Comparison of ENCODE assay signal across 1 cellular context in genomic region chr6:10838794-10839333, GRCh38.
TF ChIP-seq lines count a peak whose summit lies in the region.

No MANE protein-coding gene starts in this region.

TF ChIP-seq in GM12878, 131 proteins besides CTCF, POLR2A, EP300 and RAD21 (continued from another document and continues in another):
- TF ChIP-seq NKRF (conservative IDR thresholded peaks at IDR 0.05) (no peak), POU2F2 (IDR thresholded peaks at IDR 0.05; ENCODE audit: borderline replicate concordance, low read depth, low read length) (no peak), IRF4 (IDR thresholded peaks at IDR 0.05; ENCODE audit: low read depth, low read length) (peak; percentile 15; the same call in 1 of the 2 replicates), REST (IDR thresholded peaks at IDR 0.05; ENCODE audit: low read depth, low read length) (no peak), NFXL1 (IDR thresholded peaks at IDR 0.05; ENCODE audit: borderline replicate concordance) (no peak), SMC3 (IDR thresholded peaks at IDR 0.05; ENCODE audit: borderline replicate concordance, low read length) (no peak), LARP7 (IDR thresholded peaks at IDR 0.05) (no peak), MLLT1 (IDR thresholded peaks at IDR 0.05) (0 out of 2 replicates have a peak, but pooled peaks have one; percentile 24), CREM (IDR thresholded peaks at IDR 0.05; ENCODE audit: low read depth) (peak; percentile 60; the same call in 1 of the 2 replicates), ZBED1 (IDR thresholded peaks at IDR 0.05; ENCODE audit: borderline replicate concordance) (peak; percentile 75; the same call in 1 of the 2 replicates), ZNF687 (IDR thresholded peaks at IDR 0.05) (no peak), CUX1 (IDR thresholded peaks at IDR 0.05; ENCODE audit: insufficient replicate concordance, low read depth, low read length) (peak; percentile 28), PRDM15 (CRISPR knock-in tag; IDR thresholded peaks at IDR 0.05) (no peak), ZBTB40 (IDR thresholded peaks at IDR 0.05; ENCODE audit: borderline replicate concordance) (no peak), GATAD2B (conservative IDR thresholded peaks at IDR 0.05; ENCODE audit: low read depth) (no peak), TCF3 (IDR thresholded peaks at IDR 0.05; ENCODE audit: borderline replicate concordance, insufficient read depth, low read depth, low read length) (no peak), KDM1A (IDR thresholded peaks at IDR 0.05; ENCODE audit: borderline replicate concordance) (no peak), EZH2 (IDR thresholded peaks at IDR 0.05; ENCODE audit: borderline replicate concordance, control insufficient read depth, low read depth, low read length) (no peak), HCFC1 (IDR thresholded peaks at IDR 0.05; ENCODE audit: low read length) (no peak), MAX (IDR thresholded peaks at IDR 0.05; ENCODE audit: low read depth, low read length) (no peak), ZNF384 (IDR thresholded peaks at IDR 0.05; ENCODE audit: borderline replicate concordance, low read depth, low read length) (no peak), CHD2 (IDR thresholded peaks at IDR 0.05; ENCODE audit: borderline replicate concordance, low read depth, low read length) (no peak), BHLHE40 (IDR thresholded peaks at IDR 0.05; ENCODE audit: borderline replicate concordance in 1 of 2, low read depth in 2 of 2, low read length in 1 of 2) (peak; percentile 31 to 44; a peak in 2 of 4 replicates), MYB (IDR thresholded peaks at IDR 0.05; ENCODE audit: borderline replicate concordance, low read depth, low read length) (no peak), RCOR1 (conservative IDR thresholded peaks at IDR 0.05; ENCODE audit: low read depth, low read length) (no peak), NR2F1 (conservative IDR thresholded peaks at IDR 0.05) (no peak), ZNF217 (IDR thresholded peaks at IDR 0.05) (no peak), ETV6 (conservative IDR thresholded peaks at IDR 0.05 in 1 of 2, IDR thresholded peaks at IDR 0.05 in 1 of 2; ENCODE audit: borderline replicate concordance in 1 of 2, low read depth in 1 of 2) (no peak)
